ENCODE assay signal across 19 cellular contexts in the genomic region with DNA sequence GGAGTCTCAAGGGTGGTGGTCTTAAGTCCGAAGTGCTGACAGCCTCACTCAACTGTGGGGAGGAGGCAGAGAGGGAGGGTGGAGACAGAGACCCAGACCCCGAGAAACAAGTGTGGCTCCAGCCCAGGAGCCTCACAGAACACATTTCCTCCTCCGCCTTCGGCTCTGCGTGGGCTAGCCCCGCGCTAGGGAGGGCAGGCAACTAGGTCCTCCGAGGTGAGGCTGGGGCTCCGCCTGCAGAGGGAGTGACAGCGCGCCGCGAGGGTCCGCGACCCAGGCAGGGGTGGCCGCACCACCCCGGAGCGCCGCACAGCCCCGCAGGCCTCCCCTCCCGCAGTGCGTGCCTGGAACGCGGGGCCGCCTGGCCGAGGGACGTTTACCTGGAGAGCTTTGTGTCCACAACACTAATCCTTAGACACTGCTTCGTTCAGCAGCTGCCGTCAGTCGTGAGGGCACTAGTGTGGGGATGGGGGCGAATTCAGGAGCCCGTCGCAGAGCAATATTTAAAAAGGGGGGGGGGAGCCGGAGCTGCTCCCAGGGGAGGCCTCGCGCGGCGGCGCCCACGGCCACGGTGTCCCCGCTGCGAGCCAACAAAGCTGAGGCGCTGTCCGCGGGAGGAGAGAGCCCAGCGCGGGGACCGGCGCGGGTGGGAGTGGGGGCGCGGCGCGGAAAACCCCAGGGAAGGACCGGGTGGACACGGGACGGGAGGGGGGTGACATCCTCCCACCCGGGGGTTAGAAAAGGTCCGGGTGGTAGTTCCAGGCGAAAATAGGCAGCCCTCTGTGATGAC. TPM values are rescaled to one million over a fixed set of nuclear protein-coding genes. Genes with fewer than 3 reads are reported as not detected.
A peak's percentile ranks its signal among the peaks of the same experiment; 100 is the strongest.
DNase-seq lines count a peak whose midpoint lies in the region; TF ChIP-seq lines count a peak whose summit lies in the region.
"Had no signal": no experiment of that assay in that cellular context is flagged by ENCODE, and none has a peak within 500 bp of the region (broad histone marks: within the 10 kb centered on the region; RNA-seq: fewer than 3 reads in every experiment).

No MANE protein-coding gene starts in this region.

- 2 to 4% methylated on average over 5 to 61 of the region's 61 CpGs for WGBS in endodermal cell (ENCODE audit: insufficient coverage in 1 of 2, insufficient read length in 1 of 2), 2 experiments

- CTCF ChIA-PET in activated CD4-positive, alpha-beta memory T cell treated with anti-CD3 and anti-CD28 coated beads, Interleukin-2, amount 10 ng/mL, durations not matched to agents 7 days and 5 days (lab: Charles Lee): no interaction called here
- CTCF ChIA-PET in activated CD4-positive, alpha-beta memory T cell treated with anti-CD3 and anti-CD28 coated beads for 36 hours (lab: Charles Lee): no interaction called here

- H3K4me1 Mint-ChIP-seq in activated CD4-positive, alpha-beta memory T cell treated with anti-CD3 and anti-CD28 coated beads, Interleukin-2, amount 10 ng/mL, durations not matched to agents 7 days and 5 days: no peaks in the 10 kb centered on the region
- peaks cover 3% of the 10 kb centered on the region for H3K4me1 Mint-ChIP-seq in activated CD4-positive, alpha-beta memory T cell treated with anti-CD3 and anti-CD28 coated beads for 36 hours (ENCODE audit: low read depth)
- H3K4me1 Mint-ChIP-seq in endodermal cell: peaks cover 11% of the 10 kb centered on the region

- no peaks in the 10 kb centered on the region for H3K36me3 ChIP-seq in HUES6 (ENCODE audit: control insufficient read depth, insufficient read depth, low read length)
- H3K36me3 ChIP-seq in endodermal cell (ENCODE audit: control insufficient read depth, insufficient read depth, low read length): no peaks in the 10 kb centered on the region
- no peaks in the 10 kb centered on the region for H3K36me3 ChIP-seq in osteoblast (ENCODE audit: insufficient read depth, low read length)
- H3K36me3 ChIP-seq in uterus: no peaks in the 10 kb centered on the region
- H3K36me3 ChIP-seq: right atrium auricular region had no signal

- POLR2A ChIA-PET in activated CD4-positive, alpha-beta memory T cell treated with anti-CD3 and anti-CD28 coated beads, Interleukin-2, amount 10 ng/mL, durations not matched to agents 7 days and 5 days (lab: Charles Lee): no interaction called here
- POLR2A ChIA-PET in activated CD4-positive, alpha-beta memory T cell treated with anti-CD3 and anti-CD28 coated beads for 36 hours (lab: Charles Lee): no interaction called here

- TF ChIP-seq CTCF in endodermal cell (conservative IDR thresholded peaks at IDR 0.05) (no peak), osteoblast (IDR thresholded peaks at IDR 0.05; ENCODE audit: extremely low read depth, low read depth, low read length) (no peak), uterus (IDR thresholded peaks at IDR 0.05) (no peak)

- peak overlapping the region; percentile 44 for H3K27ac Mint-ChIP-seq in activated CD4-positive, alpha-beta memory T cell treated with anti-CD3 and anti-CD28 coated beads, Interleukin-2, amount 10 ng/mL, durations not matched to agents 7 days and 5 days
- H3K27ac Mint-ChIP-seq in activated CD4-positive, alpha-beta memory T cell treated with anti-CD3 and anti-CD28 coated beads for 36 hours: no peak overlapping the region
- no peak overlapping the region for H3K27ac Mint-ChIP-seq in endodermal cell
- H3K27ac Mint-ChIP-seq: activated naive CD8-positive, alpha-beta T cell treated with anti-CD3 and anti-CD28 coated beads, Interleukin-2, amount 10 ng/mL, durations not matched to agents 7 days and 5 days; HFFc6; natural killer cell had no signal

- H3K9ac ChIP-seq in HUES6 (ENCODE audit: low read length): no peak overlapping the region
- no peak overlapping the region for H3K9ac ChIP-seq in endodermal cell (ENCODE audit: extremely low read depth, low read length, poor library complexity, severe bottlenecking)

- peaks cover 100% of the 10 kb centered on the region for H3K27me3 ChIP-seq in HUES6 (ENCODE audit: control insufficient read depth, insufficient read depth, low read length)
- peaks cover 100% of the 10 kb centered on the region for H3K27me3 ChIP-seq in endodermal cell (ENCODE audit: control insufficient read depth, insufficient read depth, low read length, poor library complexity, severe bottlenecking)
- peaks cover 71% of the 10 kb centered on the region for H3K27me3 ChIP-seq in osteoblast (ENCODE audit: insufficient read depth, low read length)
- peaks cover 0 to 76% of the 10 kb centered on the region in 2 donors for H3K27me3 ChIP-seq in uterus
- H3K27me3 ChIP-seq: testis had no signal

- peaks cover 8% of the 10 kb centered on the region for H3K36me3 Mint-ChIP-seq in activated CD4-positive, alpha-beta memory T cell treated with anti-CD3 and anti-CD28 coated beads, Interleukin-2, amount 10 ng/mL, durations not matched to agents 7 days and 5 days (ENCODE audit: low read depth)
- H3K36me3 Mint-ChIP-seq in activated CD4-positive, alpha-beta memory T cell treated with anti-CD3 and anti-CD28 coated beads for 36 hours: peaks cover 3% of the 10 kb centered on the region
- H3K36me3 Mint-ChIP-seq in endodermal cell (ENCODE audit: low read depth): no peaks in the 10 kb centered on the region

- H3K27ac ChIP-seq in HUES6 (ENCODE audit: low read depth, low read length) (no peak overlapping the region), endodermal cell (ENCODE audit: low read depth, low read length) (no peak overlapping the region), osteoblast (ENCODE audit: low read depth, low read length) (no peak overlapping the region), uterus (no peak overlapping the region)
- H3K27ac ChIP-seq: right atrium auricular region, testis had no signal

- intact Hi-C loops in activated CD4-positive, alpha-beta memory T cell treated with anti-CD3 and anti-CD28 coated beads for 36 hours (cut with micrococcal nuclease): no loop called here
- intact Hi-C loops in uterus (cut with DNase I; ENCODE audit: low total_unique reads): no loop called here

- H3K9me3 ChIP-seq in HUES6 (ENCODE audit: control insufficient read depth, insufficient read depth, low read depth, low read length) (no peaks in the 10 kb centered on the region), endodermal cell (ENCODE audit: control insufficient read depth, low read length) (no peaks in the 10 kb centered on the region), osteoblast (ENCODE audit: low read depth, low read length) (no peaks in the 10 kb centered on the region), uterus (no peaks in the 10 kb centered on the region)
- H3K9me3 ChIP-seq: right atrium auricular region, testis had no signal

- H2AFZ ChIP-seq in osteoblast (ENCODE audit: low read length): no peak overlapping the region

- no peak overlapping the region for H3K4me2 ChIP-seq in osteoblast (ENCODE audit: insufficient read depth, low read length)

- peak; percentile 4 for DNase-seq in activated CD4-positive, alpha-beta memory T cell treated with anti-CD3 and anti-CD28 coated beads, Interleukin-2, amount 10 ng/mL, durations not matched to agents 7 days and 5 days
- no peak for DNase-seq in activated CD4-positive, alpha-beta memory T cell treated with anti-CD3 and anti-CD28 coated beads for 36 hours
- peak; percentile 60 for DNase-seq in endodermal cell
- peak; percentile 82 for DNase-seq in osteoblast (ENCODE audit: insufficient read length, low spot score, missing footprints)
- DNase-seq in iPS-NIHi7 (ENCODE audit: extremely low spot score): no peak
- no peak for DNase-seq in uterus
- DNase-seq in HCEC 1CT: no peak
- DNase-seq: activated naive CD8-positive, alpha-beta T cell treated with anti-CD3 and anti-CD28 coated beads, Interleukin-2, amount 10 ng/mL, durations not matched to agents 7 days and 5 days; Calu3; foreskin melanocyte; GF-D8; HFFc6; mammary epithelial cell; natural killer cell; OCI-M1; stimulated activated CD4-positive, alpha-beta T cell treated with anti-CD3 and anti-CD28 coated beads, Interleukin-2, amount 100 ng/mL, for 24 hours; testis had no signal

- no peak overlapping the region for H3K4me3 Mint-ChIP-seq in activated CD4-positive, alpha-beta memory T cell treated with anti-CD3 and anti-CD28 coated beads, Interleukin-2, amount 10 ng/mL, durations not matched to agents 7 days and 5 days
- H3K4me3 Mint-ChIP-seq in activated CD4-positive, alpha-beta memory T cell treated with anti-CD3 and anti-CD28 coated beads for 36 hours: no peak overlapping the region
- peak overlapping the region; percentile 39 for H3K4me3 Mint-ChIP-seq in endodermal cell
- H3K4me3 Mint-ChIP-seq: activated naive CD8-positive, alpha-beta T cell treated with anti-CD3 and anti-CD28 coated beads, Interleukin-2, amount 10 ng/mL, durations not matched to agents 7 days and 5 days; HFFc6 had no signal

- H4K20me1 ChIP-seq in osteoblast (ENCODE audit: insufficient read depth, low read length): no peaks in the 10 kb centered on the region

- TF ChIP-seq POLR2A in uterus (IDR thresholded peaks at IDR 0.05): no peak

- peaks cover 69% of the 10 kb centered on the region for H3K27me3 Mint-ChIP-seq in activated CD4-positive, alpha-beta memory T cell treated with anti-CD3 and anti-CD28 coated beads, Interleukin-2, amount 10 ng/mL, durations not matched to agents 7 days and 5 days
- peaks cover 72% of the 10 kb centered on the region for H3K27me3 Mint-ChIP-seq in activated CD4-positive, alpha-beta memory T cell treated with anti-CD3 and anti-CD28 coated beads for 36 hours
- H3K27me3 Mint-ChIP-seq in endodermal cell (ENCODE audit: insufficient read depth): peaks cover 100% of the 10 kb centered on the region

- no peaks in the 10 kb centered on the region for H3K79me2 ChIP-seq in osteoblast (ENCODE audit: insufficient read depth, low read length)

- H3K4me3 ChIP-seq in HUES6 (ENCODE audit: low read depth, low read length) (peak overlapping the region; percentile 46), endodermal cell (ENCODE audit: low read length) (no peak overlapping the region), osteoblast (ENCODE audit: insufficient read depth, low read length) (no peak overlapping the region), uterus (no peak overlapping the region)
- H3K4me3 ChIP-seq: right atrium auricular region had no signal

- no peaks in the 10 kb centered on the region for H3K9me3 Mint-ChIP-seq in activated CD4-positive, alpha-beta memory T cell treated with anti-CD3 and anti-CD28 coated beads, Interleukin-2, amount 10 ng/mL, durations not matched to agents 7 days and 5 days
- H3K9me3 Mint-ChIP-seq in activated CD4-positive, alpha-beta memory T cell treated with anti-CD3 and anti-CD28 coated beads for 36 hours: no peaks in the 10 kb centered on the region
- H3K9me3 Mint-ChIP-seq in endodermal cell: no peaks in the 10 kb centered on the region

- peaks cover 16% of the 10 kb centered on the region for H3K4me1 ChIP-seq in HUES6 (ENCODE audit: control insufficient read depth, insufficient read depth, low read length)
- no peaks in the 10 kb centered on the region for H3K4me1 ChIP-seq in endodermal cell (ENCODE audit: control insufficient read depth, insufficient read depth, low read length)
- no peaks in the 10 kb centered on the region for H3K4me1 ChIP-seq in osteoblast (ENCODE audit: insufficient read depth, low read length)
- H3K4me1 ChIP-seq in uterus: peaks cover 0 to 8% of the 10 kb centered on the region in 2 donors
- H3K4me1 ChIP-seq: testis had no signal

RNA-seq across cellular contexts. Expression of gene SOX1, which starts 11.3 kb away (rescaled TPM):
- total RNA-seq in activated CD4-positive, alpha-beta memory T cell treated with anti-CD3 and anti-CD28 coated beads, Interleukin-2, amount 10 ng/mL, durations not matched to agents 7 days and 5 days: not detected
- total RNA-seq in activated CD4-positive, alpha-beta memory T cell treated with anti-CD3 and anti-CD28 coated beads for 36 hours: not detected
- total RNA-seq in endodermal cell: not detected
- polyA plus RNA-seq in endodermal cell (2013, experiment 1 of 2): 40.6 TPM
- polyA plus RNA-seq in endodermal cell (2013, experiment 2 of 2): 33.9 TPM
- not detected in 2 replicates for total RNA-seq in osteoblast
- total RNA-seq in uterus: not detected
- total RNA-seq: activated naive CD8-positive, alpha-beta T cell treated with anti-CD3 and anti-CD28 coated beads, Interleukin-2, amount 10 ng/mL, durations not matched to agents 7 days and 5 days; Calu3; HFFc6; mammary epithelial cell; natural killer cell; right atrium auricular region had no signal
- polyA plus RNA-seq: mammary epithelial cell had no signal

Comparison
In these comparisons a context has a peak if more than half of its experiments do, and no peak if none do; other contexts are left out.
1. DNase-seq: peak in activated CD4-positive, alpha-beta memory T cell treated with anti-CD3 and anti-CD28 coated beads, Interleukin-2, amount 10 ng/mL, durations not matched to agents 7 days and 5 days (single experiment), endodermal cell (single experiment) and osteoblast (single experiment); none in activated CD4-positive, alpha-beta memory T cell treated with anti-CD3 and anti-CD28 coated beads for 36 hours (single experiment), iPS-NIHi7 (single experiment), uterus (0 of 2) and HCEC 1CT (single experiment).